Comparison of ENCODE assay signal across 8 cellular contexts in genomic region chr18:24015897-24016631, GRCh38. TPM values are rescaled to one million over a fixed set of nuclear protein-coding genes. Genes with fewer than 3 reads are reported as not detected.
DNase-seq lines count a peak whose midpoint lies in the region; ATAC-seq and TF ChIP-seq lines count a peak whose summit lies in the region.

No MANE protein-coding gene starts in this region.

- peak overlapping the region; percentile 75 for H3K27ac ChIP-seq in CD4-positive, alpha-beta memory T cell (ENCODE audit: low read depth, low read length)
- peak overlapping the region; percentile 89 for H3K27ac ChIP-seq in effector memory CD4-positive, alpha-beta T cell (ENCODE audit: insufficient read depth, low read length, poor library complexity, severe bottlenecking)
- no peak overlapping the region for H3K27ac ChIP-seq in substantia nigra (ENCODE audit: low read depth, low read length, poor library complexity, severe bottlenecking)

- CTCF ChIA-PET in CD4-positive, alpha-beta memory T cell (lab: Charles Lee; ENCODE audit: partially characterized antibody): interaction anchor here (1.2 kb wide), 1 partner anchor 47 kb away, joined by 3 read pairs; no protein-coding TSS in a partner anchor

- H3K36me3 ChIP-seq in CD4-positive, alpha-beta memory T cell (ENCODE audit: insufficient read depth, low read length): peaks cover 8% of the 10 kb centered on the region
- peaks cover 5% of the 10 kb centered on the region for H3K36me3 ChIP-seq in effector memory CD4-positive, alpha-beta T cell (ENCODE audit: control insufficient read depth, insufficient read depth, low read length)
- peaks cover 1% of the 10 kb centered on the region for H3K36me3 ChIP-seq in neuron (ENCODE audit: insufficient read depth, low read length)

- no peak for ATAC-seq in GM21529 (IDR thresholded peaks at IDR 0.05; ENCODE audit: unreplicated experiment)

- peaks cover 27 to 44% of the 10 kb centered on the region in 2 donors for H3K36me3 Mint-ChIP-seq in CD4-positive, alpha-beta memory T cell

- H3K27me3 Mint-ChIP-seq in CD4-positive, alpha-beta memory T cell: no peaks in the 10 kb centered on the region

- no peak for DNase-seq in CD4-positive, alpha-beta memory T cell
- DNase-seq in LNCaP clone FGC (ENCODE audit: low read depth): no peak
- no peak for DNase-seq in effector memory CD4-positive, alpha-beta T cell
- no peak for DNase-seq in activated gamma-delta T cell treated with Interleukin-2 at 50 U/mL for 16 hours
- no peak for DNase-seq in substantia nigra (lab: John Stamatoyannopoulos, UW)
- no peak for DNase-seq in cerebellar nuclear complex (lab: John Stamatoyannopoulos, UW)

- H3K4me3 ChIP-seq in CD4-positive, alpha-beta memory T cell (ENCODE audit: low read length in 2 of 2): peak overlapping the region; percentile 73 to 83
- peak overlapping the region; percentile 78 for H3K4me3 ChIP-seq in LNCaP clone FGC (ENCODE audit: low read depth, low read length)
- H3K4me3 ChIP-seq in effector memory CD4-positive, alpha-beta T cell (ENCODE audit: insufficient read depth, low read depth, low read length, poor library complexity, severe bottlenecking): peak overlapping the region; percentile 75
- peak overlapping the region; percentile 92 for H3K4me3 ChIP-seq in neuron (ENCODE audit: low read length)

- POLR2A ChIA-PET in CD4-positive, alpha-beta memory T cell (lab: Charles Lee; ENCODE audit: partially characterized antibody): interaction anchor here (1.0 to 15.2 kb wide), 11 partner anchors 9 to 151 kb away, joined by 3 to 241 read pairs (median 6); no protein-coding TSS in a partner anchor

- intact Hi-C loops in CD4-positive, alpha-beta memory T cell (cut with micrococcal nuclease): loop anchor here (1.0 to 2.0 kb wide), 3 partner anchors 24 to 97 kb away; no protein-coding TSS in a partner anchor

- H3K4me1 Mint-ChIP-seq in CD4-positive, alpha-beta memory T cell: peaks cover 58 to 87% (median 66%) of the 10 kb centered on the region in 4 donors

- peak overlapping the region; percentile 92 to 100 (median 96) for H3K4me3 Mint-ChIP-seq in CD4-positive, alpha-beta memory T cell

- TF ChIP-seq CTCF in LNCaP clone FGC (IDR thresholded peaks at IDR 0.05; ENCODE audit: control insufficient read depth, extremely low read depth, insufficient read depth): no peak

- no peak overlapping the region for H2AFZ ChIP-seq in neuron (ENCODE audit: low read depth, low read length)

- peaks cover 77% of the 10 kb centered on the region for H3K4me1 ChIP-seq in CD4-positive, alpha-beta memory T cell (ENCODE audit: insufficient read depth, low read length)
- peaks cover 60% of the 10 kb centered on the region for H3K4me1 ChIP-seq in effector memory CD4-positive, alpha-beta T cell (ENCODE audit: control insufficient read depth, insufficient read depth, low read length, poor library complexity, severe bottlenecking)
- H3K4me1 ChIP-seq in neuron (ENCODE audit: insufficient read depth, low read length): peaks cover 10% of the 10 kb centered on the region

- peak overlapping the region; percentile 87 to 98 (median 94) for H3K27ac Mint-ChIP-seq in CD4-positive, alpha-beta memory T cell

- H3K9me3 ChIP-seq in CD4-positive, alpha-beta memory T cell (ENCODE audit: control insufficient read depth in 1 of 2, low read length in 2 of 2): no peaks in the 10 kb centered on the region
- H3K9me3 ChIP-seq in effector memory CD4-positive, alpha-beta T cell (ENCODE audit: control insufficient read depth, low read length): no peaks in the 10 kb centered on the region
- H3K9me3 ChIP-seq in neuron (ENCODE audit: low read length): no peaks in the 10 kb centered on the region

- H3K27me3 ChIP-seq in CD4-positive, alpha-beta memory T cell (ENCODE audit: insufficient read depth, low read length): no peaks in the 10 kb centered on the region
- H3K27me3 ChIP-seq in effector memory CD4-positive, alpha-beta T cell (replicated peaks; ENCODE audit: control insufficient read depth, insufficient read depth, low read length, poor library complexity, severe bottlenecking): no peaks in the 10 kb centered on the region
- peaks cover 13% of the 10 kb centered on the region for H3K27me3 ChIP-seq in neuron (ENCODE audit: insufficient read depth, low read length)

- no peaks in the 10 kb centered on the region for H3K9me3 Mint-ChIP-seq in CD4-positive, alpha-beta memory T cell

RNA-seq across cellular contexts. Expression of gene TTC39C, which starts 1.5 kb away (rescaled TPM):
- total RNA-seq in CD4-positive, alpha-beta memory T cell: 100 to 1,000 TPM; 168 to 180 TPM
- polyA plus RNA-seq in CD4-positive, alpha-beta memory T cell: 100 to 1,000 TPM; 134 to 165 TPM
